17 cellular contexts compared by ENCODE assay signal in the genomic region with DNA sequence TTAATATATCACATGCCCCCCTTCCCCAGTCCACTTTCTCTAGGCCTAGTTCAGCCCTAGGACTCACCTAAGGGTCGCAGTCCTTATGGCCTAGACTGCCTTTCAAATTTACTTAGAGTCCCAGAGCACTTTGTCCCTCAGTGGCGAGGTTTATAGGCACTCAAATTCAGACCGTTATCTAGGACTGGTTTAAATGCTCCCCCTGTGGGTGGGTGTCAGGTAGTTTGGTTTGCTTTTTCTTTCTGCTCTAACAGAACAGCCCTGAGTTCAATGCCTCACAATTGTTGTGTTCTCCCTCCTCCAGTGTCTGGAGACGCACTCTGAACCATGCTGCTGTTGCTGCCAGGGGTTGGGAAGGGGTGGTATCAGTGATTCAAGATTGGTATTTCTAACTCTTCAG.
DNase-seq lines count a peak whose midpoint lies in the region; ATAC-seq, FAIRE-seq and TF ChIP-seq lines count a peak whose summit lies in the region.
"Had no signal": no experiment of that assay in that cellular context is flagged by ENCODE, and none has a peak within 500 bp of the region (broad histone marks: within the 10 kb centered on the region; RNA-seq: fewer than 3 reads in every experiment).

No MANE protein-coding gene starts in this region.

- H3K9ac ChIP-seq in OCI-LY1 (ENCODE audit: low read length) = no peak overlapping the region
- H3K9ac ChIP-seq in kidney (ENCODE audit: low read length in 2 of 2) = no peak overlapping the region
- H3K9ac ChIP-seq: BLaER1 treated with 17β-estradiol and CSF1 and Interleukin-3, amounts not matched to agents 10 nM and 100 nM had no signal

- H3K36me3 ChIP-seq in OCI-LY1 (ENCODE audit: insufficient read depth, low read length) (no peaks in the 10 kb centered on the region), iPS DF 6.9 (ENCODE audit: control insufficient read depth, insufficient read depth, low read length) (no peaks in the 10 kb centered on the region), kidney (ENCODE audit: control insufficient read depth in 1 of 2, insufficient read depth in 2 of 2, low read length in 2 of 2) (no peaks in the 10 kb centered on the region)
- H3K36me3 ChIP-seq: BLaER1 treated with 17β-estradiol and CSF1 and Interleukin-3, amounts not matched to agents 10 nM and 100 nM had no signal

- H3K27me3 ChIP-seq in OCI-LY1 (ENCODE audit: insufficient read depth, low read length) (no peaks in the 10 kb centered on the region), iPS DF 6.9 (ENCODE audit: control insufficient read depth, insufficient read depth, low read length) (no peaks in the 10 kb centered on the region), foreskin keratinocyte (no peaks in the 10 kb centered on the region)
- H3K27me3 ChIP-seq: BLaER1 treated with 17β-estradiol and CSF1 and Interleukin-3, amounts not matched to agents 10 nM and 100 nM had no signal

- FAIRE-seq in kidney (lab: Jason Lieb, UNC) = no peak
- FAIRE-seq: G401.6, GM12892, GM19239, H54 had no signal

- H3K9me2 ChIP-seq in OCI-LY1 (ENCODE audit: low read depth, low read length) = no peaks in the 10 kb centered on the region

- no peaks in the 10 kb centered on the region for H4K20me1 ChIP-seq in OCI-LY1 (ENCODE audit: insufficient read depth, low read length)
- H4K20me1 ChIP-seq: BLaER1 treated with 17β-estradiol and CSF1 and Interleukin-3, amounts not matched to agents 10 nM and 100 nM had no signal

- H3K9me3 ChIP-seq in OCI-LY1 (ENCODE audit: low read length) (no peaks in the 10 kb centered on the region), iPS DF 6.9 (ENCODE audit: control insufficient read depth, insufficient read depth, low read length) (no peaks in the 10 kb centered on the region), kidney (ENCODE audit: control insufficient read depth in 1 of 2, low read length in 2 of 2) (peaks cover 0 to 5% of the 10 kb centered on the region in 2 donors)

- ATAC-seq in foreskin keratinocyte = no peak

- H3K27ac ChIP-seq in OCI-LY1 (ENCODE audit: low read depth, low read length, poor library complexity, severe bottlenecking) (no peak overlapping the region), iPS DF 6.9 (ENCODE audit: low read length) (no peak overlapping the region), kidney (ENCODE audit: low read depth in 2 of 2, low read length in 2 of 2) (no peak overlapping the region), foreskin keratinocyte (no peak overlapping the region)
- H3K27ac ChIP-seq: BLaER1 treated with 17β-estradiol and CSF1 and Interleukin-3, amounts not matched to agents 10 nM and 100 nM had no signal

- TF ChIP-seq CTCF in GM12873 (IDR thresholded peaks at IDR 0.05; ENCODE audit: insufficient read depth, low read depth, low read length, missing control alignments) (peak; percentile 7), OCI-LY1 (IDR thresholded peaks at IDR 0.05; ENCODE audit: low read length) (peak; percentile 21; the same call in 1 of the 2 replicates), kidney (IDR thresholded peaks at IDR 0.05; ENCODE audit: borderline replicate concordance, extremely low read depth, insufficient read depth) (no peak), foreskin keratinocyte (conservative IDR thresholded peaks at IDR 0.05) (no peak)

- DNase-seq in iPS DF 6.9 (ENCODE audit: low read depth, low spot score) (peak; percentile 5), DMS79 treated with DMSO at 0.1 percent for 48 hours (lab: John Stamatoyannopoulos, UW) (no peak), NCI-H1436 treated with DMSO at 0.1 percent for 48 hours (lab: John Stamatoyannopoulos, UW) (no peak), kidney (no peak), foreskin keratinocyte (no peak)
- DNase-seq: ACHN; Calu3; CD4-positive, alpha-beta T cell; DMS 273 treated with DMSO at 0.1 percent for 48 hours; KG1 had no signal

- H3K4me2 ChIP-seq in OCI-LY1 (ENCODE audit: low read length) = no peak overlapping the region
- H3K4me2 ChIP-seq: BLaER1 treated with 17β-estradiol and CSF1 and Interleukin-3, amounts not matched to agents 10 nM and 100 nM had no signal

- H3K79me2 ChIP-seq in OCI-LY1 (ENCODE audit: insufficient read depth, low read length) = no peaks in the 10 kb centered on the region

- no peaks in the 10 kb centered on the region for H3K4me1 ChIP-seq in OCI-LY1 (ENCODE audit: insufficient read depth, low read length, severe bottlenecking)
- no peaks in the 10 kb centered on the region for H3K4me1 ChIP-seq in iPS DF 6.9 (ENCODE audit: control insufficient read depth, insufficient read depth, low read length)
- no peaks in the 10 kb centered on the region for H3K4me1 ChIP-seq in kidney (ENCODE audit: control insufficient read depth in 1 of 2, insufficient read depth in 1 of 2, low read depth in 1 of 2, low read length in 2 of 2)
- H3K4me1 ChIP-seq in foreskin keratinocyte = no peaks in the 10 kb centered on the region
- H3K4me1 ChIP-seq: BLaER1 treated with 17β-estradiol and CSF1 and Interleukin-3, amounts not matched to agents 10 nM and 100 nM had no signal

- H3K4me3 ChIP-seq in OCI-LY1 (ENCODE audit: low read depth, low read length, poor library complexity, severe bottlenecking) (no peak overlapping the region), iPS DF 6.9 (ENCODE audit: low read length) (no peak overlapping the region), kidney (ENCODE audit: low read length in 2 of 2) (no peak overlapping the region)
- H3K4me3 ChIP-seq: BLaER1 treated with 17β-estradiol and CSF1 and Interleukin-3, amounts not matched to agents 10 nM and 100 nM had no signal

- intact Hi-C loops in kidney (cut with DNase I) = no loop called here

- no peaks in the 10 kb centered on the region for H3F3A ChIP-seq in OCI-LY1 (ENCODE audit: insufficient read depth, low read length)

- WGBS in iPS DF 6.9 (ENCODE audit: insufficient coverage, insufficient read length) = no CpG with 5 or more reads among the region's 4 CpGs

- no peak overlapping the region for H2AFZ ChIP-seq in OCI-LY1 (ENCODE audit: low read length)

Comparison
In these comparisons a context has a peak if more than half of its experiments do, and no peak if none do; other contexts are left out.
1. CTCF ChIP-seq: peak in GM12873 (single experiment) and OCI-LY1 (single experiment); none in kidney (single experiment) and foreskin keratinocyte (single experiment).